1 cellular context compared by ENCODE assay signal in genomic region chr19:996051-996838, GRCh38.
A peak's percentile ranks its signal among the peaks of the same experiment; 100 is the strongest.
TF ChIP-seq lines count a peak whose summit lies in the region.

No MANE protein-coding gene starts in this region.

TF ChIP-seq in K562, 482 proteins besides CTCF, POLR2A, EP300 and RAD21 (continued from another document and continues in another):
- TF ChIP-seq ZNF639 (CRISPR knock-in tag; conservative IDR thresholded peaks at IDR 0.05 in 1 of 2, IDR thresholded peaks at IDR 0.05 in 1 of 2): no peak
- TF ChIP-seq NR3C1 (CRISPR knock-in tag; IDR thresholded peaks at IDR 0.05): no peak
- TF ChIP-seq HDAC8 (tag; IDR thresholded peaks at IDR 0.05): no peak
- TF ChIP-seq BCLAF1 (IDR thresholded peaks at IDR 0.05; ENCODE audit: borderline replicate concordance in 1 of 2, control insufficient read depth in 1 of 2, low read depth in 2 of 2, low read length in 1 of 2): no peak
- no peak for TF ChIP-seq GTF2E2 (tag; IDR thresholded peaks at IDR 0.05)
- TF ChIP-seq ZNF3 (CRISPR knock-in tag; IDR thresholded peaks at IDR 0.05): no peak
- no peak for TF ChIP-seq MTF1 (CRISPR knock-in tag; IDR thresholded peaks at IDR 0.05; ENCODE audit: borderline replicate concordance)
- no peak for TF ChIP-seq ZNF695 (CRISPR knock-in tag; IDR thresholded peaks at IDR 0.05)
- TF ChIP-seq NEUROD1 (IDR thresholded peaks at IDR 0.05; ENCODE audit: borderline replicate concordance, low read depth, low read length, partially characterized antibody): no peak
- TF ChIP-seq ZNF76 (CRISPR knock-in tag; IDR thresholded peaks at IDR 0.05; ENCODE audit: borderline replicate concordance): no peak
- TF ChIP-seq ATF2 (CRISPR knock-in tag; IDR thresholded peaks at IDR 0.05): peak; percentile 99
- TF ChIP-seq NKRF (IDR thresholded peaks at IDR 0.05; ENCODE audit: borderline replicate concordance): no peak
- no peak for TF ChIP-seq ZNF512 (tag; IDR thresholded peaks at IDR 0.05)
- TF ChIP-seq RBM17 (IDR thresholded peaks at IDR 0.05; ENCODE audit: borderline replicate concordance, low read depth, low read length): no peak
- TF ChIP-seq HDGF (IDR thresholded peaks at IDR 0.05): no peak
- TF ChIP-seq CHD2 (IDR thresholded peaks at IDR 0.05; ENCODE audit: low read depth, low read length): no peak
- TF ChIP-seq OTX1 (CRISPR knock-in tag; IDR thresholded peaks at IDR 0.05): 0 out of 2 replicates have a peak, but pooled peaks have one; percentile 37
- no peak for TF ChIP-seq ZNF699 (CRISPR knock-in tag; IDR thresholded peaks at IDR 0.05; ENCODE audit: insufficient replicate concordance)
- no peak for TF ChIP-seq MEF2A (IDR thresholded peaks at IDR 0.05; ENCODE audit: control insufficient read depth, low read depth, low read length)
- TF ChIP-seq YY1 (IDR thresholded peaks at IDR 0.05; ENCODE audit: borderline replicate concordance in 1 of 3, control insufficient read depth in 1 of 3, extremely low read depth in 1 of 3, insufficient read depth in 3 of 3, insufficient read length in 1 of 3, insufficient replicate concordance in 2 of 3, low read depth in 1 of 3, low read length in 2 of 3): no peak
- TF ChIP-seq HMGXB4 (CRISPR knock-in tag; IDR thresholded peaks at IDR 0.05): no peak
- TF ChIP-seq TAF9B (IDR thresholded peaks at IDR 0.05; ENCODE audit: partially characterized antibody): no peak
- TF ChIP-seq BDP1 (IDR thresholded peaks at IDR 0.05; ENCODE audit: insufficient read depth, insufficient read length): no peak
- no peak for TF ChIP-seq E2F5 (CRISPR knock-in tag; IDR thresholded peaks at IDR 0.05)
- TF ChIP-seq COPS2 (conservative IDR thresholded peaks at IDR 0.05): no peak
- peak; percentile 74 to 79 for TF ChIP-seq NRF1 (conservative IDR thresholded peaks at IDR 0.05 in 1 of 2, IDR thresholded peaks at IDR 0.05 in 1 of 2)
- TF ChIP-seq PHF8 (IDR thresholded peaks at IDR 0.05; ENCODE audit: borderline replicate concordance, low read length): 0 out of 2 replicates have a peak, but pooled peaks have one; percentile 19
- TF ChIP-seq FOXJ2 (tag; IDR thresholded peaks at IDR 0.05): no peak
- TF ChIP-seq ARID3A (IDR thresholded peaks at IDR 0.05; ENCODE audit: borderline replicate concordance, low read depth, low read length): no peak
- peak; percentile 24 for TF ChIP-seq ZBTB33 (CRISPR knock-in tag; IDR thresholded peaks at IDR 0.05)
- TF ChIP-seq SMARCE1 (IDR thresholded peaks at IDR 0.05): peak; percentile 28; the same call in 1 of the 2 replicates
- 0 out of 2 replicates have a peak, but pooled peaks have one; percentile 23 for TF ChIP-seq NFIX (CRISPR knock-in tag; IDR thresholded peaks at IDR 0.05; ENCODE audit: low read depth)
- TF ChIP-seq THAP7 (CRISPR knock-in tag; IDR thresholded peaks at IDR 0.05): no peak
- no peak for TF ChIP-seq ASH1L (IDR thresholded peaks at IDR 0.05; ENCODE audit: borderline replicate concordance, low read depth, partially characterized antibody)
- peak; percentile 54; the same call in 1 of the 2 replicates for TF ChIP-seq TFAP4 (CRISPR knock-in tag; IDR thresholded peaks at IDR 0.05; ENCODE audit: borderline replicate concordance)
- TF ChIP-seq LEF1 (IDR thresholded peaks at IDR 0.05): no peak
- TF ChIP-seq SLC30A9 (CRISPR knock-in tag; IDR thresholded peaks at IDR 0.05): no peak
- TF ChIP-seq TGIF2 (CRISPR knock-in tag; IDR thresholded peaks at IDR 0.05): no peak
- no peak for TF ChIP-seq ZNF830 (CRISPR knock-in tag; IDR thresholded peaks at IDR 0.05)
- TF ChIP-seq CHD4 (IDR thresholded peaks at IDR 0.05; ENCODE audit: insufficient read depth, insufficient replicate concordance, low read depth, low read length, poor library complexity, severe bottlenecking): no peak
- peak; percentile 37; the same call in 1 of the 2 replicates for TF ChIP-seq SMARCA4 (IDR thresholded peaks at IDR 0.05)
- TF ChIP-seq SMAD2 (IDR thresholded peaks at IDR 0.05; ENCODE audit: low read depth, low read length): no peak
- peak; percentile 71 for TF ChIP-seq EGR1 (conservative IDR thresholded peaks at IDR 0.05)
- peak; percentile 75 for TF ChIP-seq L3MBTL2 (IDR thresholded peaks at IDR 0.05)
